1 cellular context compared by ENCODE assay signal in the genomic region with DNA sequence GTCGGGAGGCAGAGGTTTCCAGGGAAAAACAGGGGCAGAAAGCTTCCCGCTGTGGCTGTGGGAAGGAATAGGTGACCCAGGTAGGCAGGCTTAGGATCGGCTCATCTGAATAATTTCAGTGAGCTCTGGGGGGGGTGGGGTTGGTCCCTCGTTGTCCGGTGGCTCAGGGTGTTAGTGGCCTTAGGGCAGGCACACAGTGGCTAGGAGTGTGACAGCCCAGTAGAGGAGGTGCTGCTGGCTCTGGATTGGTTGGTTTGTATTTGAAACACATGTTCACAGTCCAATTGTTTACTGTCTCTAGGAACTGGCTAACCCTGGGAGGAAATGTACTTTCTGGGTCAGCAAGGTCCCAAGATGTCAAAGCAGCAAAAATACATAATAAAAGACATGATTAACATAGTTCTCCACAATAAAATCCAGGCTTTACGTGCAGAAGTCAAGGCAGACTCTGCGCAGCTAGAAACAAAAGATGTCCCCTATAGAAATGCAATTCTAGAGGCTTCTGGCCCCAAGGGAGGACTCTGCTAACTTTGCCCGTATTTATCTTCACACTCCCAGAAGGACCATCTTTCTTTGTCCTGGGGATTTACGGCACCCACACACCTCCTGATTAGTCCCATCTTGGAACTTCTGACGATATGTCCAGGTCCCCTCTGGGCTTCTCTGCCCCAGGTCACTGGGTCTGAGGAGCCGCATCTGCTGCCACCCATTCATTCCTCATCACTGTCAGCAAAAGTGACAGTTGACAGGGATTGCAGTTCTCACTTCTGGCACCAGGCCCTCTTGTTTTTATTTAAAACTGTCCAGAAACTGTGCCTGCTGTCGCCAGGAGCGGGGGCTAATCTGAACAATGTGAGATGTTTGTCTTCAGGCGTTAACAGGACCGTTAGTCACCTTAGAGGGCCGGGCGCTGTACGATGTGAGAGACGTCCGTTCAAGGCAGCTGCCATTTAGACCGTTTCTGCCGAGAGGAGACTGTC.
TF ChIP-seq lines count a peak whose summit lies in the region.

No MANE protein-coding gene starts in this region.

TF ChIP-seq in HCT116, 20 proteins besides CTCF, POLR2A, EP300 and RAD21:
- no peak for TF ChIP-seq JUND (IDR thresholded peaks at IDR 0.05)
- TF ChIP-seq ZFX (IDR thresholded peaks at IDR 0.05): no peak
